10 cellular contexts compared by ENCODE assay signal in genomic region chr5:87195104-87195581, GRCh38.
DNase-seq lines count a peak whose midpoint lies in the region; ATAC-seq and TF ChIP-seq lines count a peak whose summit lies in the region.
"Had no signal": no experiment of that assay in that cellular context is flagged by ENCODE, and none has a peak within 500 bp of the region (broad histone marks: within the 10 kb centered on the region; RNA-seq: fewer than 3 reads in every experiment).

No MANE protein-coding gene starts in this region.

- DNase-seq in activated T-cell treated with anti-CD3 and anti-CD28 coated beads, Interleukin-2, amount 50 U/mL, for 24 hours: no peak
- DNase-seq in activated T-cell treated with anti-CD3 and anti-CD28 coated beads, Interleukin-2, amount 50 U/mL, for 1 hour: no peak
- peak; percentile 82 to 86 for DNase-seq in cardiac fibroblast (ENCODE audit: low read depth in 2 of 2)
- peak; percentile 63 for DNase-seq in stromal cell of bone marrow (ENCODE audit: low read depth)
- no peak for DNase-seq in neuronal stem cell (ENCODE audit: low spot score)
- DNase-seq in stomach: no peak
- no peak for DNase-seq in hepatocyte (ENCODE audit: low spot score)
- DNase-seq: NCI-H2171, right cardiac atrium had no signal

- H4K20me1 ChIP-seq in hepatocyte (ENCODE audit: insufficient read depth, poor library complexity, severe bottlenecking): no peaks in the 10 kb centered on the region

- H3K9ac ChIP-seq in neuronal stem cell (ENCODE audit: low read depth, low read length, poor library complexity): no peak overlapping the region

- no peak overlapping the region for H2AK5ac ChIP-seq in neuronal stem cell (ENCODE audit: low read depth, low read length)

- no CpG with 5 or more reads among the region's 4 CpGs for WGBS in neuronal stem cell (ENCODE audit: extremely low coverage in 2 of 2, insufficient read length in 2 of 2, insufficient replicate concordance in 1 of 2), 2 donors
- 49 to 70% (median 64%) methylated on average over 4 of the region's 4 CpGs for WGBS in stomach, 5 donors
- WGBS in hepatocyte (ENCODE audit: low lambda C conversion rate, missing lambda C conversion rate): 66% methylated on average over 4 of the region's 4 CpGs

- H2BK120ac ChIP-seq in neuronal stem cell (ENCODE audit: low read depth, low read length): no peak overlapping the region

- H3K4me3 Mint-ChIP-seq in activated T-cell treated with anti-CD3 and anti-CD28 coated beads, Interleukin-2, amount 50 U/mL, for 24 hours: peak overlapping the region; percentile 26

- no peak overlapping the region for H3K23ac ChIP-seq in neuronal stem cell (ENCODE audit: low read depth, low read length, poor library complexity)

- H3K4me1 ChIP-seq in neuronal stem cell (ENCODE audit: control insufficient read depth in 2 of 2, insufficient read depth in 1 of 2, low read depth in 1 of 2, low read length in 2 of 2) (no peaks in the 10 kb centered on the region), stomach (no peaks in the 10 kb centered on the region), hepatocyte (ENCODE audit: insufficient read depth) (no peaks in the 10 kb centered on the region)

- H3K18ac ChIP-seq in neuronal stem cell (ENCODE audit: low read length): no peak overlapping the region

- no peaks in the 10 kb centered on the region for H3K36me3 ChIP-seq in neuronal stem cell (replicated peaks in 1 of 2; ENCODE audit: control insufficient read depth in 2 of 2, insufficient read depth in 2 of 2, low read length in 2 of 2)
- H3K36me3 ChIP-seq in stomach: no peaks in the 10 kb centered on the region
- H3K36me3 ChIP-seq in hepatocyte (replicated peaks; ENCODE audit: insufficient read depth, low read depth): no peaks in the 10 kb centered on the region

- no peak for TF ChIP-seq EP300 in stomach (IDR thresholded peaks at IDR 0.05)

- H3K4me1 Mint-ChIP-seq in activated T-cell treated with anti-CD3 and anti-CD28 coated beads, Interleukin-2, amount 50 U/mL, for 24 hours (ENCODE audit: low read depth): peaks cover 36% of the 10 kb centered on the region

- H2BK12ac ChIP-seq in neuronal stem cell (ENCODE audit: low read length): no peak overlapping the region

- H3K4me3 ChIP-seq in cardiac fibroblast (replicated peaks in 1 of 2; ENCODE audit: low read depth in 2 of 2, low read length in 2 of 2) (no peak overlapping the region), neuronal stem cell (ENCODE audit: low read length in 2 of 2) (no peak overlapping the region), stomach (no peak overlapping the region), hepatocyte (no peak overlapping the region)

- TF ChIP-seq POLR2A in stomach (IDR thresholded peaks at IDR 0.05): no peak

- no peak for TF ChIP-seq CTCF in cardiac fibroblast (IDR thresholded peaks at IDR 0.05; ENCODE audit: low read depth, low read length)
- TF ChIP-seq CTCF in stomach (IDR thresholded peaks at IDR 0.05): no peak
- TF ChIP-seq CTCF in hepatocyte (IDR thresholded peaks at IDR 0.05; ENCODE audit: poor library complexity): no peak

- H3K27ac ChIP-seq in neuronal stem cell (replicated peaks; ENCODE audit: low read length): no peak overlapping the region
- no peak overlapping the region for H3K27ac ChIP-seq in stomach
- no peak overlapping the region for H3K27ac ChIP-seq in hepatocyte

- H3K9me3 Mint-ChIP-seq in activated T-cell treated with anti-CD3 and anti-CD28 coated beads, Interleukin-2, amount 50 U/mL, for 24 hours: no peaks in the 10 kb centered on the region

- no peak overlapping the region for H3K14ac ChIP-seq in neuronal stem cell (ENCODE audit: low read length)

- H2AFZ ChIP-seq in neuronal stem cell (ENCODE audit: low read length) (no peak overlapping the region), hepatocyte (no peak overlapping the region)

- no peak overlapping the region for H3K4ac ChIP-seq in neuronal stem cell (ENCODE audit: low read length)

- H4K8ac ChIP-seq in neuronal stem cell (ENCODE audit: low read depth, low read length): no peak overlapping the region

- H3K79me2 ChIP-seq in hepatocyte: no peaks in the 10 kb centered on the region

- no peak overlapping the region for H2BK5ac ChIP-seq in neuronal stem cell (ENCODE audit: low read length)

- H3K36me3 Mint-ChIP-seq in activated T-cell treated with anti-CD3 and anti-CD28 coated beads, Interleukin-2, amount 50 U/mL, for 24 hours (ENCODE audit: low read depth): no peaks in the 10 kb centered on the region

- no peaks in the 10 kb centered on the region for H3K27me3 ChIP-seq in neuronal stem cell (ENCODE audit: control insufficient read depth in 3 of 3, insufficient read depth in 3 of 3, low read depth in 1 of 3, low read length in 3 of 3)
- H3K27me3 ChIP-seq in stomach: no peaks in the 10 kb centered on the region
- no peaks in the 10 kb centered on the region for H3K27me3 ChIP-seq in hepatocyte

- intact Hi-C loops in stomach (cut with DNase I; ENCODE audit: low total_unique reads): no loop called here

- no peaks in the 10 kb centered on the region for H3K9me2 ChIP-seq in hepatocyte (replicated peaks; ENCODE audit: insufficient read depth)

- H3K9me3 ChIP-seq in neuronal stem cell (replicated peaks in 1 of 2; ENCODE audit: control insufficient read depth in 2 of 2, insufficient read depth in 1 of 2, low read depth in 1 of 2, low read length in 2 of 2) (no peaks in the 10 kb centered on the region), stomach (no peaks in the 10 kb centered on the region), hepatocyte (ENCODE audit: low read depth) (no peaks in the 10 kb centered on the region)

- no peaks in the 10 kb centered on the region for H3K79me1 ChIP-seq in neuronal stem cell (ENCODE audit: low read depth, low read length)

- no peaks in the 10 kb centered on the region for H3K27me3 Mint-ChIP-seq in activated T-cell treated with anti-CD3 and anti-CD28 coated beads, Interleukin-2, amount 50 U/mL, for 24 hours

- H3K4me2 ChIP-seq in neuronal stem cell (ENCODE audit: insufficient read depth, low read length, poor library complexity, severe bottlenecking): no peak overlapping the region
- no peak overlapping the region for H3K4me2 ChIP-seq in hepatocyte

- no peak overlapping the region for H2BK15ac ChIP-seq in neuronal stem cell (ENCODE audit: low read length)

- ATAC-seq in HG03439 (IDR thresholded peaks at IDR 0.05; ENCODE audit: unreplicated experiment): peak; percentile 62
- ATAC-seq: right cardiac atrium had no signal

- no peak overlapping the region for H4K91ac ChIP-seq in neuronal stem cell (ENCODE audit: low read depth, low read length, poor library complexity)

- peak overlapping the region; percentile 37 for H3K27ac Mint-ChIP-seq in activated T-cell treated with anti-CD3 and anti-CD28 coated beads, Interleukin-2, amount 50 U/mL, for 24 hours

Comparison
In these comparisons a context has a peak if more than half of its experiments do, and no peak if none do; other contexts are left out.
1. DNase-seq: peak in cardiac fibroblast (2 of 2) and stromal cell of bone marrow (single experiment); none in activated T-cell treated with anti-CD3 and anti-CD28 coated beads, Interleukin-2, amount 50 U/mL, for 24 hours (single experiment), activated T-cell treated with anti-CD3 and anti-CD28 coated beads, Interleukin-2, amount 50 U/mL, for 1 hour (single experiment), neuronal stem cell (single experiment), stomach (single experiment) and hepatocyte (single experiment).